ENCODE assay signal across 13 cellular contexts in the genomic region with DNA sequence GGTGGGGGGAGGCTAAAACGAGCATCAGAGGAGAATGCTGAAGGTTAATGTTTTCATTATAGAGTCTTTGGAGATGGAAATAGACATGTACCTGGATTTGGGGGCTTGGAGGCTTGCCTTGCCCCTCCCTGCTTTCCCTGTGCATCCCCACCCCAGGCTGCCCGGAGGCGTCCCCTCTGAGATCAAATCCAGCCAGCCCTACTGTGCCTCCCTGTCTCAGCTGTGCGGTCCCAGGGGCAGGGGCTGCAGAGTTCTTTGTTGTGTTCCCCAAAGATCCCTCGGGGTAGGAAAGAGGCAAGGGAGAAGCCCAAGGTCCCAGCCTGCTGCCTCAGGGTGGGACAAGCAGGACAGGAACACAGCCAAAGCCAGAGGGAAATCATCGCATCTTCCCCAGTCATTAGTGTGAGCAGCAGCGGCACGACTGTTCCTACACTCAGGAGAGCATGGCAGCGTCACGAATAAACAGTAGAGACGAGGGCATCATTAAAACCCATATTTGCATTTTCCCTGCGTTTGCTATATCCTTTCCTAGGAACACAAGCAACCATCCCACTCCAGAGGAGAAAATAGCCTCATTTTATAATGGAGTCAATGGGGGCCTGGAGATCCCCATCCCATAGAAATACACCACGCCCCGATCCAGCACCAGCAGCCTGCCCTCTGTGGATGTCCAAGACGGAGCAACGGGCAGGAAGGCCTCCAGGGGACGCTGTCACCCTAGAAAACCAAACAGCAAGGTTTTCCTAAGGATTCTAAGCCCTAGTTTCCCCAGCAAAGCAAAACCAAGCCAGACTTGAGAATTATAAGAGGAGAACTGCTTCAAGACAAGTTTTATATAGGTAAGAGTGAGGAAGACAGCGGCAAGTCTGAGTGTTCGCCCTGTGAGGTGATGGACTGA. TPM values are rescaled to one million over a fixed set of nuclear protein-coding genes. Genes with fewer than 3 reads are reported as not detected.
DNase-seq lines count a peak whose midpoint lies in the region; ATAC-seq and TF ChIP-seq lines count a peak whose summit lies in the region.
"Had no signal": no experiment of that assay in that cellular context is flagged by ENCODE, and none has a peak within 500 bp of the region (broad histone marks: within the 10 kb centered on the region; RNA-seq: fewer than 3 reads in every experiment).

No MANE protein-coding gene starts in this region.

- ATAC-seq in DND-41 (ENCODE audit: insufficient read depth, low read depth), result no peak
- ATAC-seq in GM18867 (IDR thresholded peaks at IDR 0.05; ENCODE audit: unreplicated experiment), result no peak
- no peak for ATAC-seq in T-helper 17 cell
- no peak for ATAC-seq in activated naive CD4-positive, alpha-beta T cell treated with anti-CD3 and anti-CD28 coated beads, Interleukin-2, amount 50 U/mL, for 72 hours
- ATAC-seq: left lung had no signal

- peaks cover 32% of the 10 kb centered on the region for H3K27me3 ChIP-seq in DND-41 (ENCODE audit: insufficient read depth, low read length, poor library complexity)
- H3K27me3 ChIP-seq: ascending aorta had no signal

- H3K79me2 ChIP-seq in DND-41 (ENCODE audit: insufficient read depth, low read length), result no peaks in the 10 kb centered on the region

- no peak overlapping the region for H3K27ac ChIP-seq in DND-41 (ENCODE audit: low read length)
- H3K27ac ChIP-seq: ascending aorta, left lung had no signal

- H3K4me3 ChIP-seq in DND-41 (ENCODE audit: low read depth in 1 of 2, low read length in 2 of 2), result no peak overlapping the region
- H3K4me3 ChIP-seq: ascending aorta, left lung had no signal

- H3K36me3 ChIP-seq in DND-41 (ENCODE audit: insufficient read depth, low read length), result no peaks in the 10 kb centered on the region
- H3K36me3 ChIP-seq: ascending aorta, left lung had no signal

- no peak overlapping the region for H2AFZ ChIP-seq in DND-41 (ENCODE audit: low read depth, low read length)

- no peak overlapping the region for H3K4me2 ChIP-seq in DND-41 (ENCODE audit: insufficient read depth, low read length)

- peaks cover 42% of the 10 kb centered on the region for H3K27me3 Mint-ChIP-seq in T-helper 17 cell

- no peaks in the 10 kb centered on the region; the same call in 1 of the 2 replicates for H4K20me1 ChIP-seq in DND-41 (ENCODE audit: insufficient read depth, low read length)

- no peak overlapping the region for H3K27ac Mint-ChIP-seq in T-helper 17 cell
- no peak overlapping the region for H3K27ac Mint-ChIP-seq in activated naive CD4-positive, alpha-beta T cell treated with anti-CD3 and anti-CD28 coated beads, Interleukin-2, amount 50 U/mL, for 72 hours

- peak; percentile 37 for TF ChIP-seq CTCF in DND-41 (IDR thresholded peaks at IDR 0.05; ENCODE audit: borderline replicate concordance, extremely low read depth, low read length, poor library complexity, severe bottlenecking)

- H3K9ac ChIP-seq in DND-41 (ENCODE audit: low read depth, low read length), result no peak overlapping the region

- H3K36me3 Mint-ChIP-seq in T-helper 17 cell (ENCODE audit: low read depth), result no peaks in the 10 kb centered on the region
- no peaks in the 10 kb centered on the region for H3K36me3 Mint-ChIP-seq in activated naive CD4-positive, alpha-beta T cell treated with anti-CD3 and anti-CD28 coated beads, Interleukin-2, amount 50 U/mL, for 72 hours

- H3K9me3 Mint-ChIP-seq in activated naive CD4-positive, alpha-beta T cell treated with anti-CD3 and anti-CD28 coated beads, Interleukin-2, amount 50 U/mL, for 72 hours, result no peaks in the 10 kb centered on the region

- no peak overlapping the region for H3K4me3 Mint-ChIP-seq in T-helper 17 cell

- DNase-seq in DND-41 (no peak), HuH-7 (ENCODE audit: low spot score) (peak; percentile 46), cerebellar cortex (ENCODE audit: low spot score) (peak; percentile 19), mesenteric fat pad (ENCODE audit: low spot score) (peak; percentile 45), H4 (ENCODE audit: low spot score) (no peak), T-helper 17 cell (no peak)
- DNase-seq in activated naive CD4-positive, alpha-beta T cell treated with anti-CD3 and anti-CD28 coated beads, Interleukin-2, amount 50 U/mL, for 72 hours (ENCODE audit: low spot score in 2 of 2), result no peak
- DNase-seq: DMS79 treated with DMSO at 0.1 percent for 48 hours; left lung; NCI-H1694; stimulated activated CD4-positive, alpha-beta T cell treated with anti-CD3 and anti-CD28 coated beads, Interleukin-4, amount 100 ng/mL, for 1 hour had no signal

- H3K4me1 Mint-ChIP-seq in T-helper 17 cell, result no peaks in the 10 kb centered on the region

- no peaks in the 10 kb centered on the region for H3K4me1 ChIP-seq in DND-41 (ENCODE audit: insufficient read depth, low read length)
- H3K4me1 ChIP-seq: ascending aorta, left lung had no signal

- H3K9me3 ChIP-seq in DND-41 (ENCODE audit: insufficient read depth, low read length, severe bottlenecking) (no peaks in the 10 kb centered on the region), T-helper 17 cell (ENCODE audit: control insufficient read depth, low read length, poor library complexity, severe bottlenecking) (no peaks in the 10 kb centered on the region)
- H3K9me3 ChIP-seq: ascending aorta, left lung had no signal

RNA-seq across cellular contexts. Expression of a gene that starts 32.4 kb away (rescaled TPM):
- total RNA-seq in mesenteric fat pad (34.6 TPM), T-helper 17 cell (under 1 TPM in 1 of 2 donors, not detected in 1; 0.89 TPM)
- 0.89 and 0.99 TPM in 2 replicates for total RNA-seq in H4 (2014; rRNA removed; shearing (Covaris generic))
- total RNA-seq in activated naive CD4-positive, alpha-beta T cell treated with anti-CD3 and anti-CD28 coated beads, Interleukin-2, amount 50 U/mL, for 72 hours, result not detected

Comparison
In these comparisons a context has a peak if more than half of its experiments do, and no peak if none do; other contexts are left out.
1. DNase-seq: peak in HuH-7 (single experiment), cerebellar cortex (single experiment) and mesenteric fat pad (single experiment); none in DND-41 (single experiment), H4 (single experiment), T-helper 17 cell (0 of 3) and activated naive CD4-positive, alpha-beta T cell treated with anti-CD3 and anti-CD28 coated beads, Interleukin-2, amount 50 U/mL, for 72 hours (0 of 2).
2. RNA of a gene that starts 32.4 kb away (total RNA-seq): 34.6 TPM in mesenteric fat pad (single experiment); 0.89 to 0.99 TPM in H4, 0.89 TPM in T-helper 17 cell and not detected in activated naive CD4-positive, alpha-beta T cell treated with anti-CD3 and anti-CD28 coated beads, Interleukin-2, amount 50 U/mL, for 72 hours; every median in the first group is over 10 times any median in the second.